ENCODE assay signal across 8 cellular contexts in genomic region chr9:136496801-136497620, GRCh38.
"Had no signal": no experiment of that assay in that cellular context is flagged by ENCODE, and none has a peak within 500 bp of the region (broad histone marks: within the 10 kb centered on the region; RNA-seq: fewer than 3 reads in every experiment).

No MANE protein-coding gene starts in this region.

- H2AFZ ChIP-seq: GM23248 had no signal

- H3K9me3 ChIP-seq: HAP-1 had no signal

- H3K4me1 ChIP-seq: HAP-1 had no signal

- FAIRE-seq: HTR-8/SVneo had no signal

- ATAC-seq: HCT116 had no signal

- H3K9ac ChIP-seq: GM23248 had no signal

- H3K4me3 ChIP-seq: GM23248, HAP-1 had no signal

- DNase-seq: GM23248, GOT3, H7, IMR-90, KG1 had no signal

- H3K27ac ChIP-seq: GM23248 had no signal
